In the genomic region with DNA sequence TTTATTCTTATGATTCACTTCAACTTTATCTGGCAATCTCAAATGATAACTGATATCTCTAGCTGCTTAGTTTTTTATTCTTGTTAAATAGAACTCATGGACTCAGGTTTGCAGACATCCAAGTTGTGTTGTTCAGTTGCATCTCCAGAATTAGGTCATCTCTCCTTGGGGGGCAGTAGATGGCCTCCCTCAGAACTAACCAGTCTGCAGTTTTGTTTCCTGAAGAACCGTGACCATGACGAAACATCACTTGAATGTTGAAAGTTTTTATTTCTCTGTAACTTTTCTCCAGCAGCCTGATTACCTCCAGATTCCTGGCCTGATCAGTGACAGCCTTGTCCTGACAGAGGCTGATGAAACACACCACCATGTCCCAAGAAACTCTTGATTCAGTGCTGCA, we compare ENCODE assay signal across 14 cellular contexts.
"Had no signal": no experiment of that assay in that cellular context is flagged by ENCODE, and none has a peak within 500 bp of the region (broad histone marks: within the 10 kb centered on the region; RNA-seq: fewer than 3 reads in every experiment).

No MANE protein-coding gene starts in this region.

- DNase-seq: effector memory CD4-positive, alpha-beta T cell; heart right ventricle; hypothalamus; kidney glomerular epithelial cell; mammary epithelial cell; mucosa of descending colon; naive thymus-derived CD8-positive, alpha-beta T cell; psoas muscle; small intestine; stimulated activated CD4-positive, alpha-beta T cell treated with anti-CD3 and anti-CD28 coated beads, Interleukin-12 subunit alpha, Interleukin-12 subunit beta, amount 100 ng/mL, for 4 hours; stimulated activated naive CD4-positive, alpha-beta T cell treated with Interleukin-2 at 50 U/mL for 16 hours; trophoblast cell had no signal

- H3K9me3 ChIP-seq: esophagus muscularis mucosa, heart right ventricle, mucosa of descending colon, neutrophil, psoas muscle had no signal

- H3K4me3 ChIP-seq: esophagus muscularis mucosa, heart right ventricle, mucosa of descending colon, psoas muscle had no signal

- H3K27ac ChIP-seq: esophagus muscularis mucosa, heart right ventricle, neutrophil, psoas muscle had no signal

- H3K4me1 ChIP-seq: esophagus muscularis mucosa, heart right ventricle, psoas muscle had no signal

- H3K4me1 Mint-ChIP-seq: naive thymus-derived CD8-positive, alpha-beta T cell had no signal

- H3K27me3 ChIP-seq: esophagus muscularis mucosa, heart right ventricle, neutrophil had no signal

- H3K27me3 Mint-ChIP-seq: naive thymus-derived CD8-positive, alpha-beta T cell had no signal

- H3K36me3 ChIP-seq: esophagus muscularis mucosa, heart right ventricle, neutrophil had no signal

- ATAC-seq: heart right ventricle; mucosa of descending colon; naive thymus-derived CD8-positive, alpha-beta T cell; psoas muscle had no signal

- H3K4me3 Mint-ChIP-seq: naive thymus-derived CD8-positive, alpha-beta T cell had no signal
